Comparison of ENCODE assay signal across 8 cellular contexts in the genomic region with DNA sequence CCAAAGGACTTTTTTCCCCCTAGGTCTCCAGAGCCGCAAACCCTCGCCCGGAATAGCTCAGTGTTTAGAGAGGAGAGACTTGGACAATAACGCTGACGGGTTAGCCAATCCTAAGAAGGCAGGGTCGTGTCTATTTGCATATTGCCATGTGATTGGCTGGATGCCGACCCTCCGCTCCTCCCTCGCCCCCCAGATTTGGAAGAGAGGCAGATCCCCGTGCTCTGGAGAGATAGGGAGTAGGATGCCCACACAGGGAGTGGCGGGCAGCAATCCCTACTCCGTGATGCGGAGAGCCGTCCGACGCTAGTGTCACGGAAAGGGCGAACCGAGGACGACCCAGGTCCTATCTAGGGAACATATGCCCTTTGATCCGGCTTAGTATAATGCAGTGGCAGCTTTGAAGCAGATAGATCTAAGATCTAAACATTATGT. TPM values are rescaled to one million over a fixed set of nuclear protein-coding genes. Genes with fewer than 3 reads are reported as not detected.
DNase-seq lines count a peak whose midpoint lies in the region; ATAC-seq and TF ChIP-seq lines count a peak whose summit lies in the region.

No MANE protein-coding gene starts in this region.

- H3K27ac Mint-ChIP-seq in activated CD4-positive, alpha-beta memory T cell treated with anti-CD3 and anti-CD28 coated beads for 36 hours = no peak overlapping the region
- H3K27ac Mint-ChIP-seq in activated CD4-positive, alpha-beta memory T cell treated with anti-CD3 and anti-CD28 coated beads, Interleukin-2, amount 10 ng/mL, durations not matched to agents 7 days and 5 days = no peak overlapping the region

- intact Hi-C loops in activated CD4-positive, alpha-beta memory T cell treated with anti-CD3 and anti-CD28 coated beads for 36 hours (cut with micrococcal nuclease) = loop anchor here (2.0 kb wide), 1 partner anchor 14 kb away; no protein-coding TSS in a partner anchor
- intact Hi-C loops in esophagus muscularis mucosa (cut with DNase I) = no loop called here

- CTCF ChIA-PET in activated CD4-positive, alpha-beta memory T cell treated with anti-CD3 and anti-CD28 coated beads for 36 hours (lab: Charles Lee) = interaction anchor here (0.9 to 5.2 kb wide), 4 partner anchors 11 to 119 kb away, joined by 4 to 39 read pairs (median 6); no protein-coding TSS in a partner anchor
- CTCF ChIA-PET in activated CD4-positive, alpha-beta memory T cell treated with anti-CD3 and anti-CD28 coated beads, Interleukin-2, amount 10 ng/mL, durations not matched to agents 7 days and 5 days (lab: Charles Lee) = interaction anchor here (1.2 to 1.5 kb wide), 2 partner anchors 13 to 37 kb away, joined by 4 to 6 read pairs; no protein-coding TSS in a partner anchor

- no peak for TF ChIP-seq POLR2A in esophagus muscularis mucosa (IDR thresholded peaks at IDR 0.05; ENCODE audit: low read depth)

- TF ChIP-seq CTCF in esophagus muscularis mucosa (IDR thresholded peaks at IDR 0.05) = no peak

- H3K9me3 Mint-ChIP-seq in activated CD4-positive, alpha-beta memory T cell treated with anti-CD3 and anti-CD28 coated beads for 36 hours = no peaks in the 10 kb centered on the region
- no peaks in the 10 kb centered on the region for H3K9me3 Mint-ChIP-seq in activated CD4-positive, alpha-beta memory T cell treated with anti-CD3 and anti-CD28 coated beads, Interleukin-2, amount 10 ng/mL, durations not matched to agents 7 days and 5 days

- peaks cover 32% of the 10 kb centered on the region for H3K4me1 ChIP-seq in NT2/D1 (ENCODE audit: insufficient read depth, insufficient read length)
- H3K4me1 ChIP-seq in esophagus muscularis mucosa = peaks cover 22 to 36% (median 28%) of the 10 kb centered on the region in 4 donors

- H3K9me3 ChIP-seq in NT2/D1 (ENCODE audit: insufficient read depth, low read length) (no peaks in the 10 kb centered on the region), esophagus muscularis mucosa (no peaks in the 10 kb centered on the region)

- peaks cover 68% of the 10 kb centered on the region for H3K27me3 ChIP-seq in NT2/D1 (ENCODE audit: insufficient read depth, insufficient read length)
- H3K27me3 ChIP-seq in esophagus muscularis mucosa = peaks cover 0 to 100% (median 50%) of the 10 kb centered on the region in 4 donors

- H3K36me3 Mint-ChIP-seq in activated CD4-positive, alpha-beta memory T cell treated with anti-CD3 and anti-CD28 coated beads for 36 hours = no peaks in the 10 kb centered on the region
- no peaks in the 10 kb centered on the region for H3K36me3 Mint-ChIP-seq in activated CD4-positive, alpha-beta memory T cell treated with anti-CD3 and anti-CD28 coated beads, Interleukin-2, amount 10 ng/mL, durations not matched to agents 7 days and 5 days (ENCODE audit: low read depth)

- H3K4me3 ChIP-seq in NT2/D1 (ENCODE audit: insufficient read length, low read depth) (no peak overlapping the region), esophagus muscularis mucosa (peak overlapping the region; percentile 51 to 64 (median 51))

- peaks cover 15% of the 10 kb centered on the region for H3K4me1 Mint-ChIP-seq in activated CD4-positive, alpha-beta memory T cell treated with anti-CD3 and anti-CD28 coated beads for 36 hours (ENCODE audit: low read depth)
- peaks cover 5% of the 10 kb centered on the region for H3K4me1 Mint-ChIP-seq in activated CD4-positive, alpha-beta memory T cell treated with anti-CD3 and anti-CD28 coated beads, Interleukin-2, amount 10 ng/mL, durations not matched to agents 7 days and 5 days

- H3K9ac ChIP-seq in NT2/D1 (ENCODE audit: insufficient read length, low read depth) = no peak overlapping the region

- TF ChIP-seq EP300 in esophagus muscularis mucosa (IDR thresholded peaks at IDR 0.05) = no peak

- no peak for ATAC-seq in GM18517 (IDR thresholded peaks at IDR 0.05; ENCODE audit: unreplicated experiment)

- H3K27me3 Mint-ChIP-seq in activated CD4-positive, alpha-beta memory T cell treated with anti-CD3 and anti-CD28 coated beads for 36 hours = peaks cover 67% of the 10 kb centered on the region
- peaks cover 68% of the 10 kb centered on the region for H3K27me3 Mint-ChIP-seq in activated CD4-positive, alpha-beta memory T cell treated with anti-CD3 and anti-CD28 coated beads, Interleukin-2, amount 10 ng/mL, durations not matched to agents 7 days and 5 days

- 3% methylated on average over 20 of the region's 21 CpGs for WGBS in esophagus muscularis mucosa

- peak overlapping the region in 1 of 4 donors; percentile 7 for H3K27ac ChIP-seq in esophagus muscularis mucosa (replicated peaks in 1 of 4)

- H3K36me3 ChIP-seq in NT2/D1 (ENCODE audit: insufficient read depth, insufficient read length, low read length) (no peaks in the 10 kb centered on the region), esophagus muscularis mucosa (no peaks in the 10 kb centered on the region)

- POLR2A ChIA-PET in activated CD4-positive, alpha-beta memory T cell treated with anti-CD3 and anti-CD28 coated beads for 36 hours (lab: Charles Lee) = no interaction called here
- POLR2A ChIA-PET in activated CD4-positive, alpha-beta memory T cell treated with anti-CD3 and anti-CD28 coated beads, Interleukin-2, amount 10 ng/mL, durations not matched to agents 7 days and 5 days (lab: Charles Lee) = no interaction called here

- no peak overlapping the region for H3K4me3 Mint-ChIP-seq in activated CD4-positive, alpha-beta memory T cell treated with anti-CD3 and anti-CD28 coated beads for 36 hours
- H3K4me3 Mint-ChIP-seq in activated CD4-positive, alpha-beta memory T cell treated with anti-CD3 and anti-CD28 coated beads, Interleukin-2, amount 10 ng/mL, durations not matched to agents 7 days and 5 days = no peak overlapping the region

- DNase-seq in activated CD4-positive, alpha-beta memory T cell treated with anti-CD3 and anti-CD28 coated beads for 36 hours = peak; percentile 7
- DNase-seq in activated CD4-positive, alpha-beta memory T cell treated with anti-CD3 and anti-CD28 coated beads, Interleukin-2, amount 10 ng/mL, durations not matched to agents 7 days and 5 days = no peak
- DNase-seq in NT2/D1 (ENCODE audit: low read depth, low spot score) = peak; percentile 85
- no peak for DNase-seq in esophagus muscularis mucosa (ENCODE audit: extremely low spot score)
- DNase-seq in nucleus accumbens (lab: John Stamatoyannopoulos, UW) = peak in 31 of 56 donors; percentile 17 to 85 (median 56)
- DNase-seq in NCI-H187 (lab: John Stamatoyannopoulos, UW) = no peak
- no peak for DNase-seq in amniotic stem cell (lab: John Stamatoyannopoulos, UW)

RNA-seq across cellular contexts. Expression of gene WNT6, which starts 1.4 kb away (rescaled TPM):
- under 1 TPM; 0.31 to 0.40 TPM for total RNA-seq in activated CD4-positive, alpha-beta memory T cell treated with anti-CD3 and anti-CD28 coated beads for 36 hours
- total RNA-seq in activated CD4-positive, alpha-beta memory T cell treated with anti-CD3 and anti-CD28 coated beads, Interleukin-2, amount 10 ng/mL, durations not matched to agents 7 days and 5 days = not detected
- total RNA-seq in esophagus muscularis mucosa = 10 to 100 TPM in 2 of 4 donors, 1 to 10 TPM in 2; 2.9 to 14.3 (median 8.0) TPM

RNA-seq across cellular contexts. Expression of gene WNT10A, which starts 19.7 kb away (rescaled TPM):
- 1 to 10 TPM; 5.0 to 5.2 TPM for total RNA-seq in activated CD4-positive, alpha-beta memory T cell treated with anti-CD3 and anti-CD28 coated beads for 36 hours
- 1 to 10 TPM in 1 of 2 experiments, under 1 TPM in 1; 0.70 to 1.4 TPM for total RNA-seq in activated CD4-positive, alpha-beta memory T cell treated with anti-CD3 and anti-CD28 coated beads, Interleukin-2, amount 10 ng/mL, durations not matched to agents 7 days and 5 days
- total RNA-seq in esophagus muscularis mucosa = under 1 TPM in 1 of 4 donors, not detected in 3; 0.17 TPM

RNA-seq across cellular contexts. Expression of gene PRKAG3, which starts 29.4 kb away (rescaled TPM):
- not detected for total RNA-seq in activated CD4-positive, alpha-beta memory T cell treated with anti-CD3 and anti-CD28 coated beads for 36 hours
- total RNA-seq in activated CD4-positive, alpha-beta memory T cell treated with anti-CD3 and anti-CD28 coated beads, Interleukin-2, amount 10 ng/mL, durations not matched to agents 7 days and 5 days = not detected
- not detected for total RNA-seq in esophagus muscularis mucosa

Comparison
In these comparisons a context has a peak if more than half of its experiments do, and no peak if none do; other contexts are left out.
1. DNase-seq: peak in activated CD4-positive, alpha-beta memory T cell treated with anti-CD3 and anti-CD28 coated beads for 36 hours (single experiment), NT2/D1 (single experiment) and nucleus accumbens (31 of 56); none in activated CD4-positive, alpha-beta memory T cell treated with anti-CD3 and anti-CD28 coated beads, Interleukin-2, amount 10 ng/mL, durations not matched to agents 7 days and 5 days (single experiment), esophagus muscularis mucosa (single experiment), NCI-H187 (0 of 2) and amniotic stem cell (single experiment).